16 cellular contexts compared by ENCODE assay signal in the genomic region with DNA sequence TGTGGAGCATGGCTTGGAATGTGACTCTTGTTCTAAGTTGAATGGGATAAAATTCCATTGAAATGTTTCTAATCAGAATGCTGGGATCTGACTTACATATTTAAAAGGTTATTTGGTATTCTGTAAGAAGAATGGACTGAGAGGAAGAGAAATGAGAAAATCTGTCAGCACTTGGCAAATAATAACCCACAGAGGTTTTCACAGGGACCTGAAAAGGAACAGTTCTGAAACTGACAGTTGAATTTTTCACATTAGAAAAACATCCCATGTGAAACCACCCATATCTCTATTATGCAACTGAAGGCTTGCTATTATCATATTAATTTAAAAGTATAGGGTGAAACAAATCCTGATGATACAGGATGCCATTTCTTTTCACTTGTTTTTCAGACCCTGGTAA.
DNase-seq lines count a peak whose midpoint lies in the region; ATAC-seq lines count a peak whose summit lies in the region.
"Had no signal": no experiment of that assay in that cellular context is flagged by ENCODE, and none has a peak within 500 bp of the region (broad histone marks: within the 10 kb centered on the region; RNA-seq: fewer than 3 reads in every experiment).

No MANE protein-coding gene starts in this region.

- in situ Hi-C loops in ACHN (cut with HindIII; ENCODE audit: low pct_ligation_motif_present, low pct_unique_long_range_greater_than_20kb, low sequenced_read_pairs): no loop called here

- peaks cover 3% of the 10 kb centered on the region for H3K27me3 Mint-ChIP-seq in activated T-helper 1 cell treated with anti-CD3 and anti-CD28 coated beads, Interleukin-12 subunit alpha, Interleukin-12 subunit beta, Interleukin-2, Interleukin-4 antibody, amounts not matched to agents 30 ng/mL and 10 ng/mL and 1 ng/mL, durations not matched to agents 14 hours and 24 hours and 36 hours (ENCODE audit: insufficient read depth)
- H3K27me3 Mint-ChIP-seq in immature natural killer cell (ENCODE audit: low read depth in 3 of 3): peaks cover 4% of the 10 kb centered on the region in 3 donors
- H3K27me3 Mint-ChIP-seq: type B pancreatic cell had no signal

- DNase-seq in ACHN: no peak
- DNase-seq in activated T-helper 1 cell treated with anti-CD3 and anti-CD28 coated beads, Interleukin-12 subunit alpha, Interleukin-12 subunit beta, Interleukin-2, Interleukin-4 antibody, amounts not matched to agents 30 ng/mL and 10 ng/mL and 1 ng/mL, durations not matched to agents 14 hours and 24 hours and 36 hours (ENCODE audit: low spot score): no peak
- DNase-seq in immature natural killer cell: no peak
- no peak for DNase-seq in anterior cingulate cortex (lab: John Stamatoyannopoulos, UW)
- DNase-seq: activated CD4-positive, alpha-beta T cell treated with anti-CD3 and anti-CD28 coated beads for 48 hours; activated T-cell treated with anti-CD3 and anti-CD28 coated beads, Interleukin-2, amount 50 U/mL, for 24 hours; COR-L47; KBM-7; NCI-H1694; NCI-H524 treated with DMSO at 0.1 percent for 48 hours; T-helper 17 cell had no signal

- H3K36me3 Mint-ChIP-seq in activated T-helper 1 cell treated with anti-CD3 and anti-CD28 coated beads, Interleukin-12 subunit alpha, Interleukin-12 subunit beta, Interleukin-2, Interleukin-4 antibody, amounts not matched to agents 30 ng/mL and 10 ng/mL and 1 ng/mL, durations not matched to agents 14 hours and 24 hours and 36 hours (ENCODE audit: low read depth): no peaks in the 10 kb centered on the region
- no peaks in the 10 kb centered on the region for H3K36me3 Mint-ChIP-seq in immature natural killer cell
- H3K36me3 Mint-ChIP-seq: type B pancreatic cell had no signal

- H3K4me1 Mint-ChIP-seq in activated T-helper 1 cell treated with anti-CD3 and anti-CD28 coated beads, Interleukin-12 subunit alpha, Interleukin-12 subunit beta, Interleukin-2, Interleukin-4 antibody, amounts not matched to agents 30 ng/mL and 10 ng/mL and 1 ng/mL, durations not matched to agents 14 hours and 24 hours and 36 hours (ENCODE audit: low read depth): no peaks in the 10 kb centered on the region
- H3K4me1 Mint-ChIP-seq in immature natural killer cell: no peaks in the 10 kb centered on the region
- H3K4me1 Mint-ChIP-seq: T-helper 17 cell had no signal

- ATAC-seq in GM18499 (IDR thresholded peaks at IDR 0.05; ENCODE audit: insufficient read depth, unreplicated experiment): peak; percentile 75
- ATAC-seq in GM19463 (IDR thresholded peaks at IDR 0.05; ENCODE audit: unreplicated experiment): peak; percentile 77
- peak; percentile 73 for ATAC-seq in HG02798 (IDR thresholded peaks at IDR 0.05; ENCODE audit: poor library complexity, unreplicated experiment)
- peak; percentile 54 for ATAC-seq in HG03565 (IDR thresholded peaks at IDR 0.05; ENCODE audit: unreplicated experiment)
- ATAC-seq: T-helper 17 cell had no signal

- no peaks in the 10 kb centered on the region for H3K9me3 Mint-ChIP-seq in activated T-helper 1 cell treated with anti-CD3 and anti-CD28 coated beads, Interleukin-12 subunit alpha, Interleukin-12 subunit beta, Interleukin-2, Interleukin-4 antibody, amounts not matched to agents 30 ng/mL and 10 ng/mL and 1 ng/mL, durations not matched to agents 14 hours and 24 hours and 36 hours
- peaks cover 0 to 2% (median 0%) of the 10 kb centered on the region in 6 donors for H3K9me3 Mint-ChIP-seq in immature natural killer cell
- H3K9me3 Mint-ChIP-seq: type B pancreatic cell had no signal

- H3K27ac Mint-ChIP-seq in activated T-helper 1 cell treated with anti-CD3 and anti-CD28 coated beads, Interleukin-12 subunit alpha, Interleukin-12 subunit beta, Interleukin-2, Interleukin-4 antibody, amounts not matched to agents 30 ng/mL and 10 ng/mL and 1 ng/mL, durations not matched to agents 14 hours and 24 hours and 36 hours: no peak overlapping the region
- no peak overlapping the region for H3K27ac Mint-ChIP-seq in immature natural killer cell
- H3K27ac Mint-ChIP-seq: activated T-cell treated with anti-CD3 and anti-CD28 coated beads, Interleukin-2, amount 50 U/mL, for 24 hours; T-helper 17 cell; type B pancreatic cell had no signal

- no peak overlapping the region for H3K4me3 Mint-ChIP-seq in activated T-helper 1 cell treated with anti-CD3 and anti-CD28 coated beads, Interleukin-12 subunit alpha, Interleukin-12 subunit beta, Interleukin-2, Interleukin-4 antibody, amounts not matched to agents 30 ng/mL and 10 ng/mL and 1 ng/mL, durations not matched to agents 14 hours and 24 hours and 36 hours
- no peak overlapping the region for H3K4me3 Mint-ChIP-seq in immature natural killer cell
- H3K4me3 Mint-ChIP-seq: activated T-cell treated with anti-CD3 and anti-CD28 coated beads, Interleukin-2, amount 50 U/mL, for 24 hours; T-helper 17 cell; type B pancreatic cell had no signal

- intact Hi-C loops in activated T-helper 1 cell treated with anti-CD3 and anti-CD28 coated beads, Interleukin-12 subunit alpha, Interleukin-12 subunit beta, Interleukin-2, Interleukin-4 antibody, amounts not matched to agents 30 ng/mL and 10 ng/mL and 1 ng/mL, durations not matched to agents 14 hours and 24 hours and 36 hours (cut with micrococcal nuclease): no loop called here
